Comparison of ENCODE assay signal across 19 cellular contexts in the genomic region with DNA sequence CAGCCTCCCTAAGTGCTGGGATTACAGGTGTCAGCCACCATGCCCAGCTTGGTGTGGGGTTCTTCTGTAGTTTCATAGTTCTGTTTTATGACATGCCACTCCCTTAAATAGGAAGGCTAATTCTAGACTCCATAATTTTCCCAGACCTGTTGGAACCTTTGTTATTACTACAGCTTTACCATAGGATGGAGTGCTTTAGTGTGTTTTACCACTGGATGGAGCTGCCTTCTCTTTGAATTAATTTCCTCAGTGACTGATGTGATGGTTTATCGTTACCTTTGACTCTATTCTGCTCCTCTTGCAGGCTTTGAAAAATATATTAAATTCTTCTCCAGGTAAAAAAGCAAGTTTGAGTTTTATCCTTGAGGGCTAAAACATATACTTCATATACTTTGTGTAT.
DNase-seq lines count a peak whose midpoint lies in the region; ATAC-seq, FAIRE-seq and TF ChIP-seq lines count a peak whose summit lies in the region.
"Had no signal": no experiment of that assay in that cellular context is flagged by ENCODE, and none has a peak within 500 bp of the region (broad histone marks: within the 10 kb centered on the region; RNA-seq: fewer than 3 reads in every experiment).

No MANE protein-coding gene starts in this region.

- H3K27me3 ChIP-seq in breast epithelium (no peaks in the 10 kb centered on the region), PC-3 (ENCODE audit: low read length) (no peaks in the 10 kb centered on the region), endothelial cell of umbilical vein (ENCODE audit: control insufficient read depth in 2 of 2, insufficient read depth in 2 of 2, low read length in 2 of 2) (no peaks in the 10 kb centered on the region), neural progenitor cell (no peaks in the 10 kb centered on the region)
- H3K27me3 ChIP-seq: colonic mucosa had no signal

- dilution Hi-C loops in endothelial cell of umbilical vein (cut with MboI; ENCODE audit: extremely low pct_ligation_motif_present, low sequenced_read_pairs): no loop called here

- H2AFZ ChIP-seq in PC-3 (ENCODE audit: low read length) (no peak overlapping the region), endothelial cell of umbilical vein (ENCODE audit: low read depth, low read length) (no peak overlapping the region), neural progenitor cell (replicated peaks) (no peak overlapping the region)

- no peaks in the 10 kb centered on the region for H3K9me3 Mint-ChIP-seq in MCF 10A (ENCODE audit: unreplicated experiment)
- H3K9me3 Mint-ChIP-seq in neural progenitor cell: no peaks in the 10 kb centered on the region
- H3K9me3 Mint-ChIP-seq: activated CD4-positive, alpha-beta memory T cell treated with anti-CD3 and anti-CD28 coated beads, Interleukin-2, amount 10 ng/mL, durations not matched to agents 7 days and 5 days; T-helper 2 cell treated with Interferon-gamma antibody and Interleukin-4, amounts not matched to agents 5 μg/mL and 100 μg/mL, for 36 hours had no signal

- ATAC-seq in PC-3: peak; percentile 42; the same call in 1 of the 2 replicates
- no peak for ATAC-seq in GM19397 (IDR thresholded peaks at IDR 0.05; ENCODE audit: unreplicated experiment)
- no peak for ATAC-seq in HG02678 (IDR thresholded peaks at IDR 0.05; ENCODE audit: unreplicated experiment)
- ATAC-seq: A549 had no signal

- no peak overlapping the region for H3K9ac ChIP-seq in PC-3 (ENCODE audit: low read length)
- no peak overlapping the region for H3K9ac ChIP-seq in endothelial cell of umbilical vein (replicated peaks; ENCODE audit: extremely low read depth, insufficient read depth, low read length)
- no peak overlapping the region for H3K9ac ChIP-seq in neural progenitor cell

- BruUV-seq in MCF 10A (replicated peaks; lab: Mats Ljungman, UMichigan) (no TSS peak), PC-3 (replicated peaks; lab: Mats Ljungman, UMichigan) (no TSS peak), endothelial cell of umbilical vein (replicated peaks; lab: Mats Ljungman, UMichigan) (no TSS peak)

- H3K4me3 Mint-ChIP-seq in MCF 10A (ENCODE audit: unreplicated experiment): no peak overlapping the region
- no peak overlapping the region for H3K4me3 Mint-ChIP-seq in neural progenitor cell
- H3K4me3 Mint-ChIP-seq: activated CD4-positive, alpha-beta memory T cell treated with anti-CD3 and anti-CD28 coated beads, Interleukin-2, amount 10 ng/mL, durations not matched to agents 7 days and 5 days; T-helper 2 cell treated with Interferon-gamma antibody and Interleukin-4, amounts not matched to agents 5 μg/mL and 100 μg/mL, for 36 hours had no signal

- no peak overlapping the region for H3K4me3 ChIP-seq in breast epithelium
- H3K4me3 ChIP-seq in PC-3 (ENCODE audit: low read length): no peak overlapping the region
- no peak overlapping the region for H3K4me3 ChIP-seq in endothelial cell of umbilical vein (replicated peaks in 1 of 3; ENCODE audit: insufficient read depth in 1 of 3, low read depth in 1 of 3, low read length in 3 of 3)
- no peak overlapping the region for H3K4me3 ChIP-seq in neural progenitor cell
- H3K4me3 ChIP-seq: A549, colonic mucosa, HAP-1, lower lobe of right lung had no signal

- H3K4me1 Mint-ChIP-seq in MCF 10A (ENCODE audit: insufficient read depth, unreplicated experiment): no peaks in the 10 kb centered on the region
- no peaks in the 10 kb centered on the region for H3K4me1 Mint-ChIP-seq in neural progenitor cell
- H3K4me1 Mint-ChIP-seq: activated CD4-positive, alpha-beta memory T cell treated with anti-CD3 and anti-CD28 coated beads, Interleukin-2, amount 10 ng/mL, durations not matched to agents 7 days and 5 days had no signal

- CTCF ChIA-PET in MCF 10A (lab: Yijun Ruan, JAX): interaction anchor here (0.5 to 1.7 kb wide), 7 partner anchors 12 to 394 kb away, joined by 3 to 10 read pairs (median 5); no protein-coding TSS in a partner anchor
- CTCF ChIA-PET in PC-3 (lab: Charles Lee): no interaction called here
- CTCF ChIA-PET in endothelial cell of umbilical vein (lab: Charles Lee): interaction anchor here (0.6 to 3.8 kb wide), 22 partner anchors 14 to 712 kb away, joined by 3 to 33 read pairs (median 4); a partner anchor contains a TSS

- FAIRE-seq in endothelial cell of umbilical vein (lab: Jason Lieb, UNC): no peak
- FAIRE-seq: A549, urothelium cell line had no signal

- DNase-seq in MCF 10A (ENCODE audit: unreplicated experiment) (peak; percentile 14), breast epithelium (ENCODE audit: low spot score in 2 of 2) (no peak), PC-3 (peak; percentile 42), endothelial cell of umbilical vein (ENCODE audit: low read depth, low spot score) (peak; percentile 37), neural progenitor cell (ENCODE audit: low spot score) (no peak), DMS53 treated with DMSO at 0.1 percent for 48 hours (lab: John Stamatoyannopoulos, UW; ENCODE audit: unreplicated experiment) (no peak)
- DNase-seq: activated CD4-positive, alpha-beta memory T cell treated with anti-CD3 and anti-CD28 coated beads, Interleukin-2, amount 10 ng/mL, durations not matched to agents 7 days and 5 days; activated naive CD4-positive, alpha-beta T cell treated with Interleukin-2 at 50 U/mL for 16 hours; colonic mucosa; lower lobe of right lung; NCI-H2029 treated with DMSO at 0.1 percent for 48 hours; posterior cingulate gyrus; stimulated activated CD4-positive, alpha-beta T cell treated with anti-CD3 and anti-CD28 coated beads, Interleukin-1b, Interleukin-23, amount 100 ng/mL, for 48 hours had no signal

- H3F3A ChIP-seq in PC-3 (ENCODE audit: low read length, unreplicated experiment): no peaks in the 10 kb centered on the region
- no peaks in the 10 kb centered on the region for H3F3A ChIP-seq in neural progenitor cell (ENCODE audit: low read depth)

- H3K27ac Mint-ChIP-seq in MCF 10A (ENCODE audit: low read depth, unreplicated experiment) (no peak overlapping the region), neural progenitor cell (no peak overlapping the region)
- H3K27ac Mint-ChIP-seq: activated CD4-positive, alpha-beta memory T cell treated with anti-CD3 and anti-CD28 coated beads, Interleukin-2, amount 10 ng/mL, durations not matched to agents 7 days and 5 days; T-helper 2 cell treated with Interferon-gamma antibody and Interleukin-4, amounts not matched to agents 5 μg/mL and 100 μg/mL, for 36 hours had no signal

- H3K36me3 Mint-ChIP-seq in MCF 10A (ENCODE audit: insufficient read depth, unreplicated experiment): no peaks in the 10 kb centered on the region
- no peaks in the 10 kb centered on the region for H3K36me3 Mint-ChIP-seq in neural progenitor cell

- H3K79me2 ChIP-seq in PC-3 (ENCODE audit: low read length): no peaks in the 10 kb centered on the region
- H3K79me2 ChIP-seq in endothelial cell of umbilical vein (ENCODE audit: control insufficient read depth, insufficient read depth, low read length): no peaks in the 10 kb centered on the region
- H3K79me2 ChIP-seq in neural progenitor cell (ENCODE audit: low read depth): no peaks in the 10 kb centered on the region

- H3K9me1 ChIP-seq in endothelial cell of umbilical vein (replicated peaks; ENCODE audit: control insufficient read depth, extremely low read depth, insufficient read depth, low read length): no peaks in the 10 kb centered on the region

- no peaks in the 10 kb centered on the region for H3K9me2 ChIP-seq in PC-3 (replicated peaks; ENCODE audit: low read length)

- H4K20me1 ChIP-seq in PC-3 (ENCODE audit: low read length) (no peaks in the 10 kb centered on the region), endothelial cell of umbilical vein (replicated peaks; ENCODE audit: control insufficient read depth, extremely low read depth, insufficient read depth, low read length) (no peaks in the 10 kb centered on the region), neural progenitor cell (ENCODE audit: low read depth) (no peaks in the 10 kb centered on the region)

- no peaks in the 10 kb centered on the region for H3K4me1 ChIP-seq in breast epithelium
- no peaks in the 10 kb centered on the region for H3K4me1 ChIP-seq in PC-3 (ENCODE audit: insufficient read depth, low read length)
- no peaks in the 10 kb centered on the region for H3K4me1 ChIP-seq in endothelial cell of umbilical vein (ENCODE audit: control insufficient read depth, extremely low read depth, insufficient read depth, low read length)
- no peaks in the 10 kb centered on the region for H3K4me1 ChIP-seq in neural progenitor cell
- H3K4me1 ChIP-seq: A549, colonic mucosa, HAP-1, lower lobe of right lung had no signal

- H3K9me3 ChIP-seq in breast epithelium (no peaks in the 10 kb centered on the region), PC-3 (ENCODE audit: low read length) (no peaks in the 10 kb centered on the region), endothelial cell of umbilical vein (replicated peaks; ENCODE audit: control insufficient read depth, insufficient read depth, low read length) (no peaks in the 10 kb centered on the region), neural progenitor cell (ENCODE audit: low read depth) (no peaks in the 10 kb centered on the region)
- H3K9me3 ChIP-seq: A549, colonic mucosa, HAP-1, lower lobe of right lung had no signal

- H3K36me3 ChIP-seq in breast epithelium: no peaks in the 10 kb centered on the region
- H3K36me3 ChIP-seq in PC-3 (ENCODE audit: low read depth, low read length): no peaks in the 10 kb centered on the region
- no peaks in the 10 kb centered on the region for H3K36me3 ChIP-seq in endothelial cell of umbilical vein (ENCODE audit: control insufficient read depth in 2 of 2, extremely low read depth in 1 of 2, insufficient read depth in 2 of 2, low read length in 2 of 2)
- H3K36me3 ChIP-seq in neural progenitor cell: no peaks in the 10 kb centered on the region
- H3K36me3 ChIP-seq: colonic mucosa, HAP-1, lower lobe of right lung had no signal

- TF ChIP-seq POLR2A in breast epithelium (IDR thresholded peaks at IDR 0.05) (no peak), endothelial cell of umbilical vein (IDR thresholded peaks at IDR 0.05; ENCODE audit: low read depth, low read length) (no peak)

- TF ChIP-seq CTCF in MCF 10A (IDR thresholded peaks at IDR 0.05; ENCODE audit: unreplicated experiment): no peak
- no peak for TF ChIP-seq CTCF in breast epithelium (IDR thresholded peaks at IDR 0.05)
- peak; percentile 52; the same call in 1 of the 2 replicates for TF ChIP-seq CTCF in PC-3 (conservative IDR thresholded peaks at IDR 0.05; ENCODE audit: low read depth, low read length)
- peak; percentile 4 to 26 for TF ChIP-seq CTCF in endothelial cell of umbilical vein (IDR thresholded peaks at IDR 0.05; ENCODE audit: extremely low read depth in 1 of 2, insufficient read depth in 1 of 2, low read depth in 1 of 2, low read length in 2 of 2)
- TF ChIP-seq CTCF in neural progenitor cell (IDR thresholded peaks at IDR 0.05): peak; percentile 23

- no peak overlapping the region for H3K4me2 ChIP-seq in PC-3 (ENCODE audit: low read length)
- H3K4me2 ChIP-seq in endothelial cell of umbilical vein (ENCODE audit: insufficient read depth, low read length): no peak overlapping the region
- no peak overlapping the region for H3K4me2 ChIP-seq in neural progenitor cell
- H3K4me2 ChIP-seq: A549 had no signal

- H3K27me3 Mint-ChIP-seq in MCF 10A (ENCODE audit: insufficient read depth, unreplicated experiment): no peaks in the 10 kb centered on the region
- H3K27me3 Mint-ChIP-seq in neural progenitor cell (ENCODE audit: insufficient read depth, low read depth): no peaks in the 10 kb centered on the region

- POLR2A ChIA-PET in MCF 10A (lab: Yijun Ruan, JAX) (interaction anchor here (0.6 to 1.0 kb wide), 3 partner anchors 21 to 616 kb away, joined by 3 read pairs; no protein-coding TSS in a partner anchor), PC-3 (lab: Charles Lee; ENCODE audit: unreplicated experiment) (no interaction called here), endothelial cell of umbilical vein (lab: Charles Lee) (no interaction called here)

- intact Hi-C loops in MCF 10A (cut with micrococcal nuclease): loop anchor here (1.0 kb wide), 1 partner anchor 393 kb away; no protein-coding TSS in a partner anchor
- intact Hi-C loops in breast epithelium (cut with DNase I; ENCODE audit: low total_unique reads): no loop called here
- intact Hi-C loops in PC-3 (cut with micrococcal nuclease): no loop called here
- intact Hi-C loops in endothelial cell of umbilical vein (cut with micrococcal nuclease): loop anchor here (1.0 to 5.0 kb wide), 3 partner anchors 287 to 625 kb away; no protein-coding TSS in a partner anchor

- no peak overlapping the region for H3K27ac ChIP-seq in breast epithelium
- no peak overlapping the region for H3K27ac ChIP-seq in PC-3 (ENCODE audit: low read length)
- H3K27ac ChIP-seq in endothelial cell of umbilical vein (ENCODE audit: insufficient read depth, low read depth, low read length): no peak overlapping the region
- H3K27ac ChIP-seq in neural progenitor cell: no peak overlapping the region
- H3K27ac ChIP-seq: A549, colonic mucosa, lower lobe of right lung had no signal

Comparison
In these comparisons a context has a peak if more than half of its experiments do, and no peak if none do; other contexts are left out.
1. DNase-seq: peak in MCF 10A (single experiment), PC-3 (single experiment) and endothelial cell of umbilical vein (single experiment); none in breast epithelium (0 of 2), neural progenitor cell (single experiment) and DMS53 treated with DMSO at 0.1 percent for 48 hours (single experiment).
2. intact Hi-C loops: an anchor here in MCF 10A (1.0 kb wide) and endothelial cell of umbilical vein (1.0 to 5.0 kb wide); none called in breast epithelium and PC-3.
3. CTCF ChIP-seq: peak in PC-3 (single experiment), endothelial cell of umbilical vein (2 of 2) and neural progenitor cell (single experiment); none in MCF 10A (single experiment) and breast epithelium (0 of 3).